ENCODE assay signal across 10 cellular contexts in the genomic region with DNA sequence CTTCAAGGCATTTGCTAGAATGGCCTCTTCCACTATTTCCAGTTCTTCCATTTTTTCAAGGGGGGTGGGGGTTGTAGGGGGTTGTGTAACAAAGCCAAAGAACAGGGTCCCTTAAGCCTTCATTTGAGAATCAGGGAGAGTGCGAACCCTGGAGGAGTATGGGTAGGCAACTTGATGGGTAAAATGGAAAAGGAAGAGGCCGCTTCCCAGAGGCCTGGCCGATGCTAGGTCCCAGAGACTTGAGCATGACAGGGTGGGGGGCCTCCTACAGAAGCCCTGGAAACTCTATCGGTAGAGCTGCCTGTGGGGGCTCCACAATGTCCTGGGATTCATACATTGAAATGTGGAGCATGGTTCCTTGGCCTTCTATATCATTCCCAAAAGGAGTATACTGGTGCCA. TPM values are rescaled to one million over a fixed set of nuclear protein-coding genes. Genes with fewer than 3 reads are reported as not detected.
"Had no signal": no experiment of that assay in that cellular context is flagged by ENCODE, and none has a peak within 500 bp of the region (broad histone marks: within the 10 kb centered on the region; RNA-seq: fewer than 3 reads in every experiment).

No MANE protein-coding gene starts in this region.

- H3K4me3 ChIP-seq: GM23248, HAP-1 had no signal

- H3K36me3 ChIP-seq: HAP-1 had no signal

- H3K27ac ChIP-seq: GM23248, HL-60 had no signal

- H3K27ac Mint-ChIP-seq: HFFc6 had no signal

- DNase-seq: GM23248, GOT3, H7, HFFc6 had no signal

- H3K9me3 Mint-ChIP-seq: HFFc6 had no signal

- H3K9me3 ChIP-seq: HAP-1 had no signal

- ATAC-seq: HCT116, HepG2 had no signal

- H3K4me3 Mint-ChIP-seq: HFFc6 had no signal

RNA-seq across cellular contexts. Expression of gene HOXA13, which starts 9.1 kb away (rescaled TPM):
- total RNA-seq: H7 had no signal

RNA-seq across cellular contexts. Expression of gene HOXA11, which starts 24.0 kb away (rescaled TPM):
- total RNA-seq: H7, HepG2, HT1080 had no signal
- polyA plus RNA-seq: HepG2 had no signal

RNA-seq across cellular contexts. Expression of gene EVX1, which starts 33.6 kb away (rescaled TPM):
- total RNA-seq: GM23248, H4, H7, HepG2, HFFc6, HT1080 had no signal
- polyA plus RNA-seq: GM23248, HepG2 had no signal

RNA-seq across cellular contexts. Expression of gene HOXA10, which starts 34.9 kb away (rescaled TPM):
- total RNA-seq: H7, HepG2 had no signal
- polyA plus RNA-seq: HepG2 had no signal

RNA-seq across cellular contexts. Expression of gene HOXA9, which starts 43.7 kb away (rescaled TPM):
- total RNA-seq: H7, HepG2 had no signal
- polyA plus RNA-seq: HepG2 had no signal
